In the genomic region with DNA sequence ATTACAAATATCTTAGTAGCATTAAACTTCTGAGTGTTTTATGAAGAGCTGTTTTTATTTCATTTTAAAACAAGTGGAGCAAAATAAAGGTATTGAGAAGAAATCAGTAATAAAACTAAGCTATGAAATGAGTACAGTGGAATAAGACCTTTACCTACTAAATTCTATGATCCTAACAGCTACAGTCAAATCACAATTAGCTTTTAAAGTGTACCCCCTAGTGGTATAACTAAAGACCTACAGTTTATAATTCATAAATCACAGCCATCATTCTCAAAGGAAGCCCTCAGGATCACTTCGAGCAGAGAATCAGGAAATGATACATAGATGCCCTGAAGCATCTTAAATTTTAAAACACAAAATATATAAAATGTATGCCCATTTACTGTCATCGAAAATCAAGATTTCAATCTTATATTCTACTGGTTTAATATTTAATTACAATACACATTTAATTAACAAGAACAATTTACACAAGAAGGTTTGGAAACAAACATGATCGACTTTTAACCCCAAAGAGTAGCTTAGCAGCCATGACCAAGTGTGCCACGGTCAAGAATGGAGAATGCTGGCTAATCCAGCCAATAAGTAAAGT, we compare ENCODE assay signal across 8 cellular contexts. TPM values are rescaled to one million over a fixed set of nuclear protein-coding genes. Genes with fewer than 3 reads are reported as not detected.
A peak's percentile ranks its signal among the peaks of the same experiment; 100 is the strongest.
DNase-seq lines count a peak whose midpoint lies in the region; ATAC-seq and TF ChIP-seq lines count a peak whose summit lies in the region.

No MANE protein-coding gene starts in this region.

- ATAC-seq in GM19328 (IDR thresholded peaks at IDR 0.05; ENCODE audit: unreplicated experiment) (peak; percentile 61), HG03378 (IDR thresholded peaks at IDR 0.05; ENCODE audit: unreplicated experiment) (peak; percentile 86), Panc1 (peak; percentile 71)

- intact Hi-C loops in Caco-2 (cut with micrococcal nuclease; ENCODE audit: unreplicated experiment): loop anchor here (1.0 kb wide), 1 partner anchor 330 kb away; no protein-coding TSS in a partner anchor
- intact Hi-C loops in Panc1 (cut with micrococcal nuclease; ENCODE audit: unreplicated experiment): no loop called here

- H3K27me3 Mint-ChIP-seq in Caco-2 (ENCODE audit: insufficient read depth, unreplicated experiment) (no peaks in the 10 kb centered on the region), endothelial cell (ENCODE audit: unreplicated experiment) (no peaks in the 10 kb centered on the region), neural crest cell (ENCODE audit: low read depth) (no peaks in the 10 kb centered on the region)

- H3K27me3 ChIP-seq in Caco-2 (replicated peaks; ENCODE audit: control insufficient read depth, insufficient read depth, low read length): no peaks in the 10 kb centered on the region
- H3K27me3 ChIP-seq in Panc1 (ENCODE audit: control insufficient read depth, insufficient read depth, low read length): no peaks in the 10 kb centered on the region

- TF ChIP-seq CTCF in Caco-2 (IDR thresholded peaks at IDR 0.05; ENCODE audit: insufficient read depth in 1 of 2, low read depth in 1 of 2, low read length in 1 of 2, severe bottlenecking in 1 of 2, unreplicated experiment in 1 of 2) (peak; percentile 35 to 58), Panc1 (IDR thresholded peaks at IDR 0.05) (peak; percentile 69; the same call in 1 of the 2 replicates), endothelial cell (IDR thresholded peaks at IDR 0.05; ENCODE audit: unreplicated experiment) (peak; percentile 85), neural crest cell (conservative IDR thresholded peaks at IDR 0.05) (peak; percentile 80)

- POLR2A ChIA-PET in Caco-2 (lab: Charles Lee): interaction anchor here (1.9 kb wide), 1 partner anchor 13 kb away, joined by 5 read pairs; no protein-coding TSS in a partner anchor
- POLR2A ChIA-PET in Panc1 (lab: Charles Lee): interaction anchor here (0.5 to 0.9 kb wide), 3 partner anchors 11 to 103 kb away, joined by 3 to 4 read pairs (median 3); no protein-coding TSS in a partner anchor

- BruUV-seq in Caco-2 (replicated peaks; lab: Mats Ljungman, UMichigan) (no TSS peak), Panc1 (replicated peaks; lab: Mats Ljungman, UMichigan) (no TSS peak)

- H3K9me3 Mint-ChIP-seq in Caco-2 (ENCODE audit: unreplicated experiment) (no peaks in the 10 kb centered on the region), endothelial cell (ENCODE audit: unreplicated experiment) (no peaks in the 10 kb centered on the region), neural crest cell (no peaks in the 10 kb centered on the region)

- peaks cover 5% of the 10 kb centered on the region for H3K36me3 ChIP-seq in Caco-2 (ENCODE audit: control insufficient read depth, insufficient read depth, low read length)
- peaks cover 51% of the 10 kb centered on the region for H3K36me3 ChIP-seq in Panc1 (ENCODE audit: control insufficient read depth, insufficient read depth, low read length)

- H3K27ac Mint-ChIP-seq in Caco-2 (ENCODE audit: unreplicated experiment) (no peak overlapping the region), endothelial cell (ENCODE audit: unreplicated experiment) (no peak overlapping the region), neural crest cell (ENCODE audit: unreplicated experiment) (no peak overlapping the region)

- DNase-seq in Caco-2 (no peak), Panc1 (ENCODE audit: low read depth, low spot score) (no peak), endothelial cell (ENCODE audit: low spot score) (no peak), neural crest cell (ENCODE audit: low read depth, low spot score) (no peak), KG1 (lab: John Stamatoyannopoulos, UW) (no peak), occipital lobe (lab: John Stamatoyannopoulos, UW) (no peak)

- H3K36me3 Mint-ChIP-seq in Caco-2 (ENCODE audit: insufficient read depth, unreplicated experiment) (peaks cover 62% of the 10 kb centered on the region), endothelial cell (ENCODE audit: low read depth, unreplicated experiment) (peaks cover 32% of the 10 kb centered on the region), neural crest cell (ENCODE audit: low read depth) (peaks cover 21% of the 10 kb centered on the region)

- H3K4me3 ChIP-seq in Caco-2 (ENCODE audit: low read depth, low read length): no peak overlapping the region
- H3K4me3 ChIP-seq in Panc1 (ENCODE audit: low read depth in 2 of 2, low read length in 2 of 2): no peak overlapping the region

- no peak overlapping the region for H3K27ac ChIP-seq in Panc1 (ENCODE audit: low read length)

- CTCF ChIA-PET in Caco-2 (lab: Charles Lee): interaction anchor here (0.6 to 1.1 kb wide), 6 partner anchors 10 to 791 kb away, joined by 3 to 16 read pairs (median 4); a partner anchor contains a TSS
- CTCF ChIA-PET in Panc1 (lab: Charles Lee): interaction anchor here (0.5 kb wide), 1 partner anchor 92 kb away, joined by 5 read pairs; no protein-coding TSS in a partner anchor

- no peak overlapping the region for H3K4me3 Mint-ChIP-seq in Caco-2 (ENCODE audit: unreplicated experiment)
- H3K4me3 Mint-ChIP-seq in endothelial cell (ENCODE audit: unreplicated experiment): no peak overlapping the region
- H3K4me3 Mint-ChIP-seq in neural crest cell: no peak overlapping the region

- H3K9me3 ChIP-seq in Caco-2 (no peaks in the 10 kb centered on the region), Panc1 (ENCODE audit: control insufficient read depth, insufficient read depth, low read depth, low read length) (no peaks in the 10 kb centered on the region)

- in situ Hi-C loops in Panc1 (cut with HindIII; ENCODE audit: low pct_unique_long_range_greater_than_20kb, low sequenced_read_pairs): no loop called here

- H3K4me1 Mint-ChIP-seq in Caco-2 (ENCODE audit: low read depth, unreplicated experiment) (no peaks in the 10 kb centered on the region), endothelial cell (ENCODE audit: unreplicated experiment) (peaks cover 3% of the 10 kb centered on the region), neural crest cell (no peaks in the 10 kb centered on the region)

- H3K4me1 ChIP-seq in Caco-2 (0 out of 2 replicates have a peak, but pooled peaks cover 3% of the 10 kb centered on the region), Panc1 (ENCODE audit: control insufficient read depth, insufficient read depth, low read length) (no peaks in the 10 kb centered on the region)

RNA-seq across cellular contexts. Expression of a gene that starts 12.3 kb away (rescaled TPM):
- total RNA-seq in Caco-2 (2022) (39.4 and 39.6 TPM in 2 replicates), Panc1 (2021; ENCODE audit: unreplicated experiment) (44.0 TPM), endothelial cell (ENCODE audit: unreplicated experiment) (33.9 TPM), neural crest cell (36.9 and 38.3 TPM in 2 replicates), occipital lobe (184 TPM)
- polyA plus RNA-seq in Panc1 (2012; ENCODE audit: insufficient read length): 33.1 TPM
